Comparison of ENCODE assay signal across 10 cellular contexts in genomic region chr12:113144771-113145170, GRCh38. TPM values are rescaled to one million over a fixed set of nuclear protein-coding genes. Genes with fewer than 3 reads are reported as not detected.
"Had no signal": no experiment of that assay in that cellular context is flagged by ENCODE, and none has a peak within 500 bp of the region (broad histone marks: within the 10 kb centered on the region; RNA-seq: fewer than 3 reads in every experiment).

No MANE protein-coding gene starts in this region.

- H3K4me2 ChIP-seq: GM23338 had no signal

- H3K9me3 ChIP-seq: HAP-1 had no signal

- H3K36me3 ChIP-seq: HAP-1 had no signal

- H3K27ac Mint-ChIP-seq: GM23338, H9, HFFc6 had no signal

- H3K9me3 Mint-ChIP-seq: HFFc6 had no signal

- H3K4me3 ChIP-seq: GM23248, GM23338, HAP-1 had no signal

- DNase-seq: GM23248, GOT3, H9, HCEC 1CT, HFFc6 had no signal

- H3K4me3 Mint-ChIP-seq: GM23338, H9, HFFc6 had no signal

- H2AFZ ChIP-seq: GM23248, GM23338 had no signal

- ATAC-seq: GM23338, HCT116 had no signal

- H3K27ac ChIP-seq: GM23248 had no signal

RNA-seq across cellular contexts. Expression of gene CFAP73, which starts 4.8 kb away (rescaled TPM):
- total RNA-seq: GM23248, H4, H7, H9 had no signal
- polyA plus RNA-seq: GM23248 had no signal

RNA-seq across cellular contexts. Expression of gene RASAL1, which starts 9.2 kb away (rescaled TPM):
- total RNA-seq: GM23248, HFFc6 had no signal
- polyA plus RNA-seq: GM23248 had no signal
